8 cellular contexts compared by ENCODE assay signal in genomic region chr11:69131644-69132300, GRCh38. TPM values are rescaled to one million over a fixed set of nuclear protein-coding genes. Genes with fewer than 3 reads are reported as not detected.
DNase-seq lines count a peak whose midpoint lies in the region; ATAC-seq, FAIRE-seq and TF ChIP-seq lines count a peak whose summit lies in the region.

No MANE protein-coding gene starts in this region.

- H3K36me3 ChIP-seq in K562 (ENCODE audit: control insufficient read depth, insufficient read depth, low read length) (no peaks in the 10 kb centered on the region), thyroid gland (no peaks in the 10 kb centered on the region)

- peak; percentile 83 for FAIRE-seq in K562 (lab: Jason Lieb, UNC)

- intact Hi-C loops in K562 (cut with micrococcal nuclease): loop anchor here (10.0 kb wide), 4 partner anchors 83 to 513 kb away; partner anchors contain the start of genes CCND1 and MYEOV
- intact Hi-C loops in thyroid gland (cut with DNase I): loop anchor here (10.0 kb wide), 2 partner anchors 133 to 303 kb away; no protein-coding TSS in a partner anchor

- H3K4me1 ChIP-seq in K562 (replicated peaks in 1 of 2; ENCODE audit: control insufficient read depth in 2 of 2, insufficient read depth in 2 of 2, low read length in 2 of 2) (peaks cover 3 to 6% of the 10 kb centered on the region in 2 experiments; a peak in 2 of 5 replicates), thyroid gland (peaks cover 5 to 14% of the 10 kb centered on the region in 2 donors)

- no peak overlapping the region for H3K27ac ChIP-seq in K562 (ENCODE audit: extremely low read depth, low read depth, low read length)
- peak overlapping the region in 2 of 3 donors; percentile 54 to 75 for H3K27ac ChIP-seq in thyroid gland

- no peaks in the 10 kb centered on the region for H3K36me3 Mint-ChIP-seq in immature natural killer cell

- no peak for TF ChIP-seq EP300 in K562 (IDR thresholded peaks at IDR 0.05; ENCODE audit: low read length)

- in situ Hi-C loops in K562 (cut with MboI): no loop called here

- no peak overlapping the region for H3K27ac Mint-ChIP-seq in immature natural killer cell

- H3K27me3 Mint-ChIP-seq in immature natural killer cell (ENCODE audit: low read depth in 3 of 3): peaks cover 0 to 7% (median 1%) of the 10 kb centered on the region in 3 donors

- H3K9me3 ChIP-seq in K562 (replicated peaks; ENCODE audit: control insufficient read depth, insufficient read depth, low read depth, low read length) (no peaks in the 10 kb centered on the region), thyroid gland (no peaks in the 10 kb centered on the region)

- CTCF ChIA-PET in K562 (lab: Yijun Ruan, JAX; ENCODE audit: low intra/inter-chr PET ratio): interaction anchor here (1.0 to 1.2 kb wide), 3 partner anchors 108 to 512 kb away, joined by 3 read pairs; no protein-coding TSS in a partner anchor

- WGBS in K562 (ENCODE audit: insufficient coverage, low coverage, missing lambda C conversion rate): 27% methylated on average over 14 of the region's 15 CpGs
- 43 to 65% methylated on average over 11 to 13 of the region's 15 CpGs for WGBS in thyroid gland, 2 donors

- DNase-seq in EL (peak; percentile 75), NCI-H1092 treated with DMSO at 0.1 percent for 48 hours (lab: John Stamatoyannopoulos, UW) (peak; percentile 46), K562 (ENCODE audit: extremely low read depth in 1 of 4, low spot score in 3 of 4) (peak; percentile 59 to 72 (median 62)), iris pigment epithelial cell (ENCODE audit: low read depth) (peak; percentile 71), thyroid gland (peak; percentile 92 to 95), immature natural killer cell (no peak)
- no peak for DNase-seq in stimulated activated CD4-positive, alpha-beta T cell treated with anti-CD3 and anti-CD28 coated beads, Interleukin-1b, Interleukin-23, amount 100 ng/mL, for 48 hours

- 0 out of 2 replicates have a peak overlapping the region, but pooled peaks have one; percentile 51 for H2AFZ ChIP-seq in K562 (ENCODE audit: low read depth, low read length)

- H3K9ac ChIP-seq in K562 (ENCODE audit: insufficient read depth in 1 of 2, low read depth in 2 of 2, low read length in 2 of 2): 0 out of 4 replicates have a peak overlapping the region, but pooled peaks of 1 of the 2 experiments have one; percentile 13

- H3K79me2 ChIP-seq in K562 (ENCODE audit: control insufficient read depth, insufficient read depth, low read length): no peaks in the 10 kb centered on the region

- TF ChIP-seq POLR2A in K562 (conservative IDR thresholded peaks at IDR 0.05) (no peak), thyroid gland (IDR thresholded peaks at IDR 0.05) (no peak)

- no peak overlapping the region for H3K4me2 ChIP-seq in K562 (ENCODE audit: insufficient read depth, low read length)

- H4K20me1 ChIP-seq in K562 (replicated peaks; ENCODE audit: control insufficient read depth, insufficient read depth, low read length): no peaks in the 10 kb centered on the region

- H3K4me3 ChIP-seq in K562 (no peak overlapping the region), thyroid gland (replicated peaks in 1 of 3) (no peak overlapping the region)

- TF ChIP-seq CTCF in K562 (IDR thresholded peaks at IDR 0.05 in 2 of 3, conservative IDR thresholded peaks at IDR 0.05 in 1 of 3; ENCODE audit: insufficient read depth in 2 of 3, low read depth in 1 of 3, low read length in 3 of 3): peak; percentile 77 to 89 (median 86)
- TF ChIP-seq CTCF in thyroid gland (IDR thresholded peaks at IDR 0.05): peak; percentile 60 to 98 (median 87)

- H3K4me3 Mint-ChIP-seq in immature natural killer cell: no peak overlapping the region

- BruUV-seq in K562 (replicated peaks; lab: Mats Ljungman, UMichigan): no TSS peak

- H3K27me3 ChIP-seq in K562 (ENCODE audit: control insufficient read depth in 2 of 2, insufficient read depth in 2 of 2, low read length in 2 of 2) (peaks cover 0 to 8% of the 10 kb centered on the region in 2 experiments; a peak in 3 of 5 replicates), thyroid gland (no peaks in the 10 kb centered on the region)

- H3K9me1 ChIP-seq in K562 (ENCODE audit: control insufficient read depth, insufficient read depth, low read length): no peaks in the 10 kb centered on the region

- peaks cover 0 to 6% (median 0%) of the 10 kb centered on the region in 6 donors for H3K9me3 Mint-ChIP-seq in immature natural killer cell

- H3K4me1 Mint-ChIP-seq in immature natural killer cell: no peaks in the 10 kb centered on the region

- POLR2A ChIA-PET in K562 (lab: Yijun Ruan, JAX): interaction anchor here (0.8 to 0.9 kb wide), 2 partner anchors 11 to 23 kb away, joined by 3 to 4 read pairs; no protein-coding TSS in a partner anchor

- ATAC-seq in K562 (peak; percentile 91), HG03025 (IDR thresholded peaks at IDR 0.05; ENCODE audit: low FRiP score, unreplicated experiment) (no peak)

- peak; percentile 66 to 84 for TF ChIP-seq RAD21 in K562 (CRISPR knock-in tag; conservative IDR thresholded peaks at IDR 0.05 in 1 of 2, IDR thresholded peaks at IDR 0.05 in 1 of 2)

TF ChIP-seq in K562, 482 proteins besides CTCF, POLR2A, EP300 and RAD21 (continues in another document):
- TF ChIP-seq HNRNPL (IDR thresholded peaks at IDR 0.05; ENCODE audit: low read depth, low read length): no peak
- no peak for TF ChIP-seq SP1 (CRISPR knock-in tag; IDR thresholded peaks at IDR 0.05)
- no peak for TF ChIP-seq ELF2 (CRISPR knock-in tag; IDR thresholded peaks at IDR 0.05)
- TF ChIP-seq SMARCA5 (IDR thresholded peaks at IDR 0.05): no peak
- TF ChIP-seq CCAR2 (IDR thresholded peaks at IDR 0.05; ENCODE audit: low read depth, low read length): no peak
- no peak for TF ChIP-seq CGGBP1 (CRISPR knock-in tag; IDR thresholded peaks at IDR 0.05)
- peak; percentile 19; the same call in 1 of the 2 replicates for TF ChIP-seq L3MBTL2 (IDR thresholded peaks at IDR 0.05)
- no peak for TF ChIP-seq KDM2B (CRISPR knock-in tag; IDR thresholded peaks at IDR 0.05)
- TF ChIP-seq NUFIP1 (IDR thresholded peaks at IDR 0.05; ENCODE audit: partially characterized antibody): no peak
- TF ChIP-seq RBBP5 (IDR thresholded peaks at IDR 0.05; ENCODE audit: borderline replicate concordance, insufficient read depth, low read length, poor library complexity, severe bottlenecking): no peak
- TF ChIP-seq FOXP1 (CRISPR knock-in tag; IDR thresholded peaks at IDR 0.05): no peak
- no peak for TF ChIP-seq ZNF121 (CRISPR knock-in tag; conservative IDR thresholded peaks at IDR 0.05)
- peak; percentile 97 for TF ChIP-seq TEAD4 (IDR thresholded peaks at IDR 0.05; ENCODE audit: low read length)
- peak; percentile 99 for TF ChIP-seq TEAD4 (CRISPR knock-in tag; IDR thresholded peaks at IDR 0.05; ENCODE audit: borderline replicate concordance)
- TF ChIP-seq BHLHE40 (IDR thresholded peaks at IDR 0.05; ENCODE audit: low read length): peak; percentile 92
- no peak for TF ChIP-seq GMEB1 (CRISPR knock-in tag; IDR thresholded peaks at IDR 0.05)
- no peak for TF ChIP-seq TCF15 (CRISPR knock-in tag; IDR thresholded peaks at IDR 0.05)
- TF ChIP-seq ZC3H11A (IDR thresholded peaks at IDR 0.05; ENCODE audit: low read depth, low read length): no peak
- no peak for TF ChIP-seq HNRNPLL (IDR thresholded peaks at IDR 0.05; ENCODE audit: low read depth, low read length, poor library complexity, severe bottlenecking)
- no peak for TF ChIP-seq MCM3 (IDR thresholded peaks at IDR 0.05)
- TF ChIP-seq ZNF584 (CRISPR knock-in tag; IDR thresholded peaks at IDR 0.05; ENCODE audit: low read depth): no peak

RNA-seq across cellular contexts. Expression of gene SMIM38, which starts 24.0 kb away (rescaled TPM):
- total RNA-seq in K562 (2011; cell fraction: chromatin; rRNA removed; ENCODE audit: low replicate concordance): 4.9 and 7.8 TPM in 2 replicates
- 5.0 and 7.9 TPM in 2 replicates for total RNA-seq in K562 (2011; cell fraction: nucleolus; rRNA removed)
- 4.7 and 5.7 TPM in 2 replicates for total RNA-seq in K562 (2011; cell fraction: nucleoplasm; rRNA removed)
- total RNA-seq in K562 (2014; rRNA removed) (0.33 and 1.2 TPM in 2 replicates), K562 (2014; rRNA removed; fragmentation: Illumina TruSeq; extraction: Trizol) (0.06 and 0.15 TPM in 2 replicates), K562 (2015; rRNA removed; fragmentation: Illumina TruSeq; extraction: Trizol) (0.11 and 0.14 TPM in 2 replicates), K562 (2021) (0.27 and 0.38 TPM in 2 replicates), thyroid gland (1 to 10 TPM in 2 of 4 donors, under 1 TPM in 1, not detected in 1; 0.45 to 2.3 (median 2.0) TPM)
- polyA plus RNA-seq in K562 (2011; rRNA removed) (0.34 and 0.99 TPM in 2 replicates), K562 (2014; fragmentation: Illumina TruSeq; extraction: Trizol) (0.21 TPM in 2 replicates), K562 (2014; fragmentation: Nextera tagmentation; extraction: Ambion mirVana) (not detected), K562 (2014; rRNA removed) (0.07 and 0.36 TPM in 2 replicates), immature natural killer cell (not detected)
- 0.35 and 0.67 TPM in 2 replicates for polyA plus RNA-seq in K562 (2011; cell fraction: cytosol; rRNA removed)
- polyA plus RNA-seq in K562 (2011; cell fraction: nucleus; rRNA removed): 1.3 and 4.0 TPM in 2 replicates
- 0.12 and 0.68 TPM in 2 replicates for polyA plus RNA-seq in K562 (2012)
- polyA minus RNA-seq in K562 (2011; rRNA and poly(A)+ RNA removed): 0.24 and 1.5 TPM in 2 replicates
- 1.7 and 1.9 TPM in 2 replicates for polyA minus RNA-seq in K562 (2011; cell fraction: cytosol; rRNA and poly(A)+ RNA removed)
- 1.1 and 1.3 TPM in 2 replicates for polyA minus RNA-seq in K562 (2011; cell fraction: nucleus; rRNA and poly(A)+ RNA removed)

Comparison
In these comparisons a context has a peak if more than half of its experiments do, and no peak if none do; other contexts are left out.
1. DNase-seq: peak in EL (single experiment), NCI-H1092 treated with DMSO at 0.1 percent for 48 hours (single experiment), K562 (4 of 4), iris pigment epithelial cell (single experiment) and thyroid gland (2 of 2); none in stimulated activated CD4-positive, alpha-beta T cell treated with anti-CD3 and anti-CD28 coated beads, Interleukin-1b, Interleukin-23, amount 100 ng/mL, for 48 hours (single experiment) and immature natural killer cell (0 of 3).